Comparison of ENCODE assay signal across 8 cellular contexts in the genomic region with DNA sequence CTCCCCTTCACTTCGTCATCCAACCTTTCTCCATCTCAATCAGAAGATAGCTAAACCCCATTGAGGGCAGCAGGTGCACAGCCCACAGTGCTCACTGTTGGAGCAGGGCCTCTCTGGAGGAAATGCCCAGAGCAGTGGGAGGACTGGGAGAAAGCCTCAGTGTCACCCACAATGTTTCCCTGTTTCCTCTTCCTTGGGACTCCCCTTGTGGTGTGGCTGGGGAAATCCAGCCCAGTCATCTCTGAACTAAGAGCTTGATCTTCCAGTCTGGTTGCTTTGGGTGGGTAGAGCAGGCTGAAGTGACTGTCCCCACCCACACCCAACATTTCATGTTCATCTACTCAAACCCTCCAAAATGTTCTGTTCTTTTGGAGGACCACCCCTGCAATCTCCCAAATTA. TPM values are rescaled to one million over a fixed set of nuclear protein-coding genes. Genes with fewer than 3 reads are reported as not detected.
DNase-seq lines count a peak whose midpoint lies in the region; ATAC-seq and TF ChIP-seq lines count a peak whose summit lies in the region.

No MANE protein-coding gene starts in this region.

- no peak for TF ChIP-seq CTCF in lower leg skin (IDR thresholded peaks at IDR 0.05)

- no peak overlapping the region for H3K4me3 ChIP-seq in lower leg skin (ENCODE audit: low read depth, poor library complexity, severe bottlenecking)

- in situ Hi-C loops in ACHN (cut with HindIII; ENCODE audit: low pct_ligation_motif_present, low pct_unique_long_range_greater_than_20kb, low sequenced_read_pairs): no loop called here

- TF ChIP-seq POLR2A in lower leg skin (IDR thresholded peaks at IDR 0.05): no peak

- 95 to 96% methylated on average over 1 of the region's 1 CpG for whole genome bisulfite sequencing in lower leg skin, 2 donors

- peak; percentile 83 for DNase-seq in activated naive CD4-positive, alpha-beta T cell treated with Interleukin-2 at 50 U/mL for 16 hours
- peak; percentile 60 for DNase-seq in stimulated activated CD8-positive, alpha-beta memory T cell treated with anti-CD3 and anti-CD28 coated beads, Interleukin-4, amount 100 ng/mL, for 24 hours (ENCODE audit: low read depth)
- no peak for DNase-seq in NCI-H187 (lab: John Stamatoyannopoulos, UW)
- no peak for DNase-seq in ACHN
- DNase-seq in lower leg skin (ENCODE audit: low spot score in 2 of 2): no peak
- DNase-seq in globus pallidus (ENCODE audit: low spot score): no peak

- ATAC-seq in GM19463 (IDR thresholded peaks at IDR 0.05; ENCODE audit: unreplicated experiment) (peak; percentile 55), HG03280 (IDR thresholded peaks at IDR 0.05; ENCODE audit: unreplicated experiment) (peak; percentile 32)

- intact Hi-C loops in lower leg skin (cut with DNase I; ENCODE audit: low total_unique reads): loop anchor here (5.0 to 10.0 kb wide), 2 partner anchors 270 to 357 kb away; a partner anchor contains a TSS

RNA-seq across cellular contexts. Expression of a gene that starts 29.8 kb away (rescaled TPM):
- total RNA-seq in lower leg skin: 10 to 100 TPM; 13.7 to 18.8 (median 16.2) TPM

Comparison
In these comparisons a context has a peak if more than half of its experiments do, and no peak if none do; other contexts are left out.
1. DNase-seq: peak in activated naive CD4-positive, alpha-beta T cell treated with Interleukin-2 at 50 U/mL for 16 hours (single experiment) and stimulated activated CD8-positive, alpha-beta memory T cell treated with anti-CD3 and anti-CD28 coated beads, Interleukin-4, amount 100 ng/mL, for 24 hours (single experiment); none in NCI-H187 (0 of 2), ACHN (single experiment), lower leg skin (0 of 2) and globus pallidus (single experiment).